ENCODE assay signal across 38 cellular contexts in genomic region chr15:65391732-65392131, GRCh38. TPM values are rescaled to one million over a fixed set of nuclear protein-coding genes. Genes with fewer than 3 reads are reported as not detected.
"Had no signal": no experiment of that assay in that cellular context is flagged by ENCODE, and none has a peak within 500 bp of the region (broad histone marks: within the 10 kb centered on the region; RNA-seq: fewer than 3 reads in every experiment).

No MANE protein-coding gene starts in this region.

- ATAC-seq: activated CD8-positive, alpha-beta T cell treated with anti-CD3 and anti-CD28 coated beads for 36 hours; activated naive CD8-positive, alpha-beta T cell treated with anti-CD3 and anti-CD28 coated beads, Interleukin-2, amount 50 U/mL, for 24 hours; activated T-cell treated with anti-CD3 and anti-CD28 coated beads, Interleukin-2, amount 50 U/mL, for 4 hours; activated T-cell treated with anti-CD3 and anti-CD28 coated beads, Interleukin-2, amount 50 U/mL, for 72 hours; activated T-helper 17 cell treated with anti-CD3 and anti-CD28 coated beads, Interleukin-2, amount 50 U/mL, for 72 hours had no signal

- DNase-seq: activated B cell treated with CpG ODN at 0.5 μM for 24 hours; activated CD4-positive, alpha-beta memory T cell treated with anti-CD3 and anti-CD28 coated beads for 36 hours; activated CD4-positive, alpha-beta T cell treated with anti-CD3 and anti-CD28 coated beads for 4 hours; activated CD4-positive, alpha-beta T cell treated with anti-CD3 and anti-CD28 coated beads, Interleukin-2, amount 10 ng/mL, durations not matched to agents 24 days and 14 days; activated CD4-positive, alpha-beta T cell treated with anti-CD3 and anti-CD28 coated beads, Interleukin-2, amount 50 U/mL, for 1 hour; activated CD4-positive, alpha-beta T cell treated with anti-CD3 and anti-CD28 coated beads, Interleukin-2, amount 50 U/mL, for 4 hours; activated CD4-positive, CD25-positive, alpha-beta regulatory T cell treated with anti-CD3 and anti-CD28 coated beads, Interleukin-2, amount 50 U/mL, for 72 hours; activated CD8-positive, alpha-beta memory T cell treated with anti-CD3 and anti-CD28 coated beads, Interleukin-2, amount 50 U/mL, for 4 hours; activated CD8-positive, alpha-beta T cell treated with anti-CD3 and anti-CD28 coated beads for 36 hours; activated gamma-delta T cell; activated naive CD4-positive, alpha-beta T cell treated with anti-CD3 and anti-CD28 coated beads, Interleukin-2, amount 10 ng/mL, durations not matched to agents 7 days and 5 days; activated naive CD4-positive, alpha-beta T cell treated with Interleukin-2 at 50 U/mL for 16 hours; activated naive CD8-positive, alpha-beta T cell treated with anti-CD3 and anti-CD28 coated beads, Interleukin-2, amount 10 ng/mL, durations not matched to agents 7 days and 5 days; activated naive CD8-positive, alpha-beta T cell treated with anti-CD3 and anti-CD28 coated beads, Interleukin-2, amount 50 U/mL, for 24 hours; activated T-cell treated with anti-CD3 and anti-CD28 coated beads for 4 hours; activated T-cell treated with anti-CD3 and anti-CD28 coated beads, Interleukin-2, amount 50 U/mL, for 1 hour; activated T-cell treated with anti-CD3 and anti-CD28 coated beads, Interleukin-2, amount 50 U/mL, for 4 hours; activated T-cell treated with anti-CD3 and anti-CD28 coated beads, Interleukin-2, amount 50 U/mL, for 72 hours; amygdala; anterior cingulate cortex; caudate nucleus; cerebellar nuclear complex; T-helper 1 cell; T-helper 2 cell; T-helper 9 cell had no signal

- H3K36me3 Mint-ChIP-seq: activated CD4-positive, alpha-beta memory T cell treated with anti-CD3 and anti-CD28 coated beads for 36 hours; activated naive CD4-positive, alpha-beta T cell treated with anti-CD3 and anti-CD28 coated beads, Interleukin-2, amount 10 ng/mL, durations not matched to agents 7 days and 5 days; activated naive CD4-positive, alpha-beta T cell treated with anti-CD3 and anti-CD28 coated beads, Interleukin-2, amount 50 U/mL, for 24 hours; activated naive CD8-positive, alpha-beta T cell; activated naive CD8-positive, alpha-beta T cell treated with anti-CD3 and anti-CD28 coated beads, Interleukin-2, amount 10 ng/mL, durations not matched to agents 7 days and 5 days had no signal

- H3K9me3 ChIP-seq: ascending aorta had no signal

- H3K4me1 ChIP-seq: ascending aorta had no signal

- H3K4me3 ChIP-seq: ascending aorta, cardiac muscle cell had no signal

- H3K27ac Mint-ChIP-seq: activated B cell treated with CpG ODN at 0.5 μM for 24 hours; activated CD4-positive, alpha-beta memory T cell treated with anti-CD3 and anti-CD28 coated beads for 36 hours; activated CD4-positive, alpha-beta T cell treated with anti-CD3 and anti-CD28 coated beads, Interleukin-2, amount 10 ng/mL, durations not matched to agents 24 days and 14 days; activated CD8-positive, alpha-beta T cell treated with anti-CD3 and anti-CD28 coated beads for 36 hours; activated naive CD4-positive, alpha-beta T cell treated with anti-CD3 and anti-CD28 coated beads, Interleukin-2, amount 10 ng/mL, durations not matched to agents 7 days and 5 days; activated naive CD4-positive, alpha-beta T cell treated with anti-CD3 and anti-CD28 coated beads, Interleukin-2, amount 50 U/mL, for 24 hours; activated naive CD8-positive, alpha-beta T cell; activated naive CD8-positive, alpha-beta T cell treated with anti-CD3 and anti-CD28 coated beads, Interleukin-2, amount 10 ng/mL, durations not matched to agents 7 days and 5 days; activated naive CD8-positive, alpha-beta T cell treated with anti-CD3 and anti-CD28 coated beads, Interleukin-2, amount 50 U/mL, for 24 hours; activated T-cell treated with anti-CD3 and anti-CD28 coated beads, Interleukin-2, amount 50 U/mL, for 72 hours; activated T-helper 1 cell treated with anti-CD3 and anti-CD28 coated beads, Interleukin-12 subunit alpha, Interleukin-12 subunit beta, Interleukin-2, Interleukin-4 antibody, amounts not matched to agents 30 ng/mL and 10 ng/mL and 1 ng/mL, durations not matched to agents 14 hours and 24 hours and 36 hours; activated T-helper 17 cell treated with anti-CD3 and anti-CD28 coated beads, Interleukin-2, amount 50 U/mL, for 72 hours; brain; T-helper 1 cell treated with Interleukin-12 subunit alpha and Interleukin-12 subunit beta and Interleukin-4 antibody, amounts not matched to agents 30 μg/mL and 1 μg/mL, for 36 hours; T-helper 2 cell treated with Interferon-gamma antibody and Interleukin-4, amounts not matched to agents 5 μg/mL and 100 μg/mL, for 36 hours had no signal

- H3K9me3 Mint-ChIP-seq: activated B cell treated with CpG ODN at 0.5 μM for 24 hours; activated CD4-positive, alpha-beta memory T cell treated with anti-CD3 and anti-CD28 coated beads for 36 hours; activated CD4-positive, alpha-beta T cell treated with anti-CD3 and anti-CD28 coated beads, Interleukin-2, amount 10 ng/mL, durations not matched to agents 24 days and 14 days; activated CD8-positive, alpha-beta T cell treated with anti-CD3 and anti-CD28 coated beads for 36 hours; activated naive CD4-positive, alpha-beta T cell treated with anti-CD3 and anti-CD28 coated beads, Interleukin-2, amount 10 ng/mL, durations not matched to agents 7 days and 5 days; activated naive CD4-positive, alpha-beta T cell treated with anti-CD3 and anti-CD28 coated beads, Interleukin-2, amount 50 U/mL, for 24 hours; activated naive CD8-positive, alpha-beta T cell treated with anti-CD3 and anti-CD28 coated beads, Interleukin-2, amount 10 ng/mL, durations not matched to agents 7 days and 5 days; activated naive CD8-positive, alpha-beta T cell treated with anti-CD3 and anti-CD28 coated beads, Interleukin-2, amount 50 U/mL, for 24 hours; activated T-cell treated with anti-CD3 and anti-CD28 coated beads, Interleukin-2, amount 50 U/mL, for 4 hours; activated T-cell treated with anti-CD3 and anti-CD28 coated beads, Interleukin-2, amount 50 U/mL, for 72 hours; activated T-helper 1 cell treated with anti-CD3 and anti-CD28 coated beads, Interleukin-12 subunit alpha, Interleukin-12 subunit beta, Interleukin-2, Interleukin-4 antibody, amounts not matched to agents 30 ng/mL and 10 ng/mL and 1 ng/mL, durations not matched to agents 14 hours and 24 hours and 36 hours; activated T-helper 17 cell treated with anti-CD3 and anti-CD28 coated beads, Interleukin-2, amount 50 U/mL, for 72 hours; brain; central memory CD8-positive, alpha-beta T cell; T-helper 1 cell treated with Interleukin-12 subunit alpha and Interleukin-12 subunit beta and Interleukin-4 antibody, amounts not matched to agents 30 μg/mL and 1 μg/mL, for 36 hours; T-helper 2 cell treated with Interferon-gamma antibody and Interleukin-4, amounts not matched to agents 5 μg/mL and 100 μg/mL, for 36 hours had no signal

- H3K4me1 Mint-ChIP-seq: brain had no signal

- H3K27ac ChIP-seq: ascending aorta, cardiac muscle cell, VCaP had no signal

- H3K36me3 ChIP-seq: ascending aorta, cardiac muscle cell had no signal

- H3K4me3 Mint-ChIP-seq: activated B cell treated with CpG ODN at 0.5 μM for 24 hours; activated CD4-positive, alpha-beta memory T cell treated with anti-CD3 and anti-CD28 coated beads for 36 hours; activated CD4-positive, alpha-beta T cell treated with anti-CD3 and anti-CD28 coated beads, Interleukin-2, amount 10 ng/mL, durations not matched to agents 24 days and 14 days; activated CD8-positive, alpha-beta T cell treated with anti-CD3 and anti-CD28 coated beads for 36 hours; activated naive CD4-positive, alpha-beta T cell treated with anti-CD3 and anti-CD28 coated beads, Interleukin-2, amount 10 ng/mL, durations not matched to agents 7 days and 5 days; activated naive CD4-positive, alpha-beta T cell treated with anti-CD3 and anti-CD28 coated beads, Interleukin-2, amount 50 U/mL, for 24 hours; activated naive CD8-positive, alpha-beta T cell; activated naive CD8-positive, alpha-beta T cell treated with anti-CD3 and anti-CD28 coated beads, Interleukin-2, amount 10 ng/mL, durations not matched to agents 7 days and 5 days; activated naive CD8-positive, alpha-beta T cell treated with anti-CD3 and anti-CD28 coated beads, Interleukin-2, amount 50 U/mL, for 24 hours; activated T-cell treated with anti-CD3 and anti-CD28 coated beads, Interleukin-2, amount 50 U/mL, for 4 hours; activated T-cell treated with anti-CD3 and anti-CD28 coated beads, Interleukin-2, amount 50 U/mL, for 72 hours; activated T-helper 1 cell treated with anti-CD3 and anti-CD28 coated beads, Interleukin-12 subunit alpha, Interleukin-12 subunit beta, Interleukin-2, Interleukin-4 antibody, amounts not matched to agents 30 ng/mL and 10 ng/mL and 1 ng/mL, durations not matched to agents 14 hours and 24 hours and 36 hours; activated T-helper 17 cell treated with anti-CD3 and anti-CD28 coated beads, Interleukin-2, amount 50 U/mL, for 72 hours; brain; central memory CD8-positive, alpha-beta T cell; T-helper 1 cell treated with Interleukin-12 subunit alpha and Interleukin-12 subunit beta and Interleukin-4 antibody, amounts not matched to agents 30 μg/mL and 1 μg/mL, for 36 hours; T-helper 2 cell treated with Interferon-gamma antibody and Interleukin-4, amounts not matched to agents 5 μg/mL and 100 μg/mL, for 36 hours had no signal

RNA-seq across cellular contexts. Expression of gene IGDCC3, which starts 13.9 kb away (rescaled TPM):
- total RNA-seq: activated B cell treated with CpG ODN at 0.5 μM for 24 hours; activated CD4-positive, alpha-beta memory T cell treated with anti-CD3 and anti-CD28 coated beads for 36 hours; activated CD4-positive, alpha-beta T cell treated with anti-CD3 and anti-CD28 coated beads, Interleukin-2, amount 10 ng/mL, durations not matched to agents 24 days and 14 days; activated CD8-positive, alpha-beta memory T cell treated with anti-CD3 and anti-CD28 coated beads for 36 hours; activated CD8-positive, alpha-beta T cell treated with anti-CD3 and anti-CD28 coated beads for 36 hours; activated naive CD8-positive, alpha-beta T cell treated with anti-CD3 and anti-CD28 coated beads, Interleukin-2, amount 10 ng/mL, durations not matched to agents 7 days and 5 days; activated T-cell treated with anti-CD3 and anti-CD28 coated beads, Interleukin-2, amount 50 U/mL, for 72 hours; activated T-helper 1 cell treated with anti-CD3 and anti-CD28 coated beads, Interleukin-12 subunit alpha, Interleukin-12 subunit beta, Interleukin-2, Interleukin-4 antibody, amounts not matched to agents 30 ng/mL and 10 ng/mL and 1 ng/mL, durations not matched to agents 14 hours and 24 hours and 36 hours; activated T-helper 17 cell treated with anti-CD3 and anti-CD28 coated beads, Interleukin-2, amount 50 U/mL, for 72 hours; ascending aorta; bronchial epithelial cell had no signal

RNA-seq across cellular contexts. Expression of gene IGDCC4, which starts 31.0 kb away (rescaled TPM):
- total RNA-seq: activated B cell treated with CpG ODN at 0.5 μM for 24 hours had no signal
